ENCODE assay signal across 23 cellular contexts in the genomic region with DNA sequence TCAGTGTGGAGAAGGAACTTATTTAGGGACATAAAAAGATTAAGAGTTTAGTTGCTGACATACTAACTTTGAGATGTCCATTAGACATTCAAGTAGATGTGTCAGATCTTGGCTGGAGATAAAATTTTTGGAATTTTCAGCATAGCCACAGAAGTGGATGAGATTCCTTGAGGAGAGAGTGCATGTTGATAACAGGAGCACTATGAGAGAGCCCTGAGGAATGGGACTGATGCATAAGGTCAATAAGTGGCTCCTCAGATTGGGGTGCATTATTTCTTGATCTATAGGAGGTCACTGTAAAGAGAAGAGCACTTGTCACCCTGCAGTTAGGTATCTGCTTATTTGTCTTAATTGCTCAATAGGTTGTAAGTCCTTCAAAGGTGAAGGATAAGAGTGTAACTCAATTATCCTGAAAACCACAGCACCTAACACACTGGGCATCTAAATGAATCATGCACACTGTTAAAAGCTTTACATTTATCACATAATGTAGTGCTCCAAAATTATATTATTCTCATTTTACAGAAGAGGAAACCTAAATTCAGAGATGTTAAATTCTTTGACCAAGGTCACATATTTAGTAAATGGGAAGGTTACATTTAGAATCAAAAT. TPM values are rescaled to one million over a fixed set of nuclear protein-coding genes. Genes with fewer than 3 reads are reported as not detected.
DNase-seq lines count a peak whose midpoint lies in the region; ATAC-seq and FAIRE-seq lines count a peak whose summit lies in the region.
"Had no signal": no experiment of that assay in that cellular context is flagged by ENCODE, and none has a peak within 500 bp of the region (broad histone marks: within the 10 kb centered on the region; RNA-seq: fewer than 3 reads in every experiment).

No MANE protein-coding gene starts in this region.

- DNase-seq in A172 (ENCODE audit: low spot score) (peak; percentile 77), GM03348 (ENCODE audit: low spot score) (peak; percentile 57), RCC 7860 (ENCODE audit: low spot score) (peak; percentile 53), glomerular visceral epithelial cell (ENCODE audit: extremely low spot score) (peak; percentile 28), NCI-H187 treated with DMSO at 0.1 percent for 48 hours (lab: John Stamatoyannopoulos, UW) (no peak)
- no peak for DNase-seq in activated CD8-positive, alpha-beta memory T cell treated with anti-CD3 and anti-CD28 coated beads, Interleukin-2, amount 50 U/mL, for 48 hours
- no peak for DNase-seq in activated T-cell treated with anti-CD3 and anti-CD28 coated beads, Interleukin-2, amount 50 U/mL, for 48 hours
- DNase-seq: activated CD4-positive, alpha-beta T cell treated with anti-CD3 and anti-CD28 coated beads for 1 hour; activated naive CD8-positive, alpha-beta T cell treated with anti-CD3 and anti-CD28 coated beads, Interleukin-2, amount 50 U/mL, for 24 hours; caudate nucleus; CD4-positive, CD25-positive, alpha-beta regulatory T cell; erythroblast; NCI-H1436; NCI-H69; stimulated activated CD4-positive, alpha-beta T cell treated with anti-CD3 and anti-CD28 coated beads, Interleukin-2, amount 100 ng/mL, for 24 hours; T-helper 9 cell; upper lobe of left lung had no signal

- FAIRE-seq in RCC 7860 (lab: Jason Lieb, UNC) = peak; percentile 62
- FAIRE-seq: A204.1 had no signal

- no peak for ATAC-seq in HG03460 (IDR thresholded peaks at IDR 0.05; ENCODE audit: unreplicated experiment)
- ATAC-seq: activated naive CD8-positive, alpha-beta T cell treated with anti-CD3 and anti-CD28 coated beads, Interleukin-2, amount 50 U/mL, for 24 hours; activated T-helper 17 cell treated with anti-CD3 and anti-CD28 coated beads, Interleukin-2, amount 50 U/mL, for 72 hours; left lobe of liver had no signal

RNA-seq across cellular contexts. Expression of gene TACSTD2, which starts 52.0 kb away (rescaled TPM):
- total RNA-seq in A172 (2014; rRNA removed; shearing (Covaris generic)) = not detected in 2 replicates
- total RNA-seq: CD4-positive, CD25-positive, alpha-beta regulatory T cell; OCI-LY7; SK-MEL-5 had no signal

Comparison
In these comparisons a context has a peak if more than half of its experiments do, and no peak if none do; other contexts are left out.
1. DNase-seq: peak in A172 (single experiment), GM03348 (single experiment), RCC 7860 (single experiment) and glomerular visceral epithelial cell (single experiment); none in NCI-H187 treated with DMSO at 0.1 percent for 48 hours (single experiment), activated CD8-positive, alpha-beta memory T cell treated with anti-CD3 and anti-CD28 coated beads, Interleukin-2, amount 50 U/mL, for 48 hours (single experiment) and activated T-cell treated with anti-CD3 and anti-CD28 coated beads, Interleukin-2, amount 50 U/mL, for 48 hours (0 of 2).